15 cellular contexts compared by ENCODE assay signal in genomic region chr2:20506281-20506685, GRCh38. TPM values are rescaled to one million over a fixed set of nuclear protein-coding genes. Genes with fewer than 3 reads are reported as not detected.
DNase-seq lines count a peak whose midpoint lies in the region; ATAC-seq, FAIRE-seq and TF ChIP-seq lines count a peak whose summit lies in the region.
"Had no signal": no experiment of that assay in that cellular context is flagged by ENCODE, and none has a peak within 500 bp of the region (broad histone marks: within the 10 kb centered on the region; RNA-seq: fewer than 3 reads in every experiment).

No MANE protein-coding gene starts in this region.

- DNase-seq in A549 (ENCODE audit: low read depth in 1 of 2, low spot score in 1 of 2) = peak in 1 of 2 experiments; percentile 12
- DNase-seq in HCT116 (ENCODE audit: low read depth, low spot score) = no peak
- DNase-seq in astrocyte of the hippocampus (ENCODE audit: low read depth, low spot score) = peak; percentile 70
- DNase-seq in iPS-NIHi7 (ENCODE audit: extremely low spot score) = peak; percentile 43
- DNase-seq in DMS79 treated with DMSO at 0.1 percent for 48 hours (lab: John Stamatoyannopoulos, UW) = no peak
- DNase-seq in MG63 = no peak
- DNase-seq in C1 segment of cervical spinal cord (lab: John Stamatoyannopoulos, UW) = no peak
- DNase-seq: activated CD4-positive, alpha-beta T cell treated with anti-CD3 and anti-CD28 coated beads for 36 hours; activated gamma-delta T cell; CD4-positive, alpha-beta T cell; effector CD4-positive, alpha-beta T cell; pancreas; SHP77 treated with DMSO at 0.1 percent for 48 hours; transverse colon had no signal

- TF ChIP-seq CTCF in A549 (IDR thresholded peaks at IDR 0.05) = no peak
- TF ChIP-seq CTCF in HCT116 (IDR thresholded peaks at IDR 0.05 in 2 of 3, conservative IDR thresholded peaks at IDR 0.05 in 1 of 3; ENCODE audit: borderline replicate concordance in 1 of 3, insufficient read depth in 1 of 3, low read depth in 2 of 3, low read length in 2 of 3) = no peak

- H3K27ac ChIP-seq in A549 (peak overlapping the region in 1 of 2 experiments; percentile 51; a peak in 4 of 6 replicates), HCT116 (ENCODE audit: low read depth, low read length) (no peak overlapping the region)
- H3K27ac ChIP-seq: pancreas had no signal

- TF ChIP-seq RAD21 in A549 (conservative IDR thresholded peaks at IDR 0.05 in 1 of 2, IDR thresholded peaks at IDR 0.05 in 1 of 2) (no peak), HCT116 (IDR thresholded peaks at IDR 0.05; ENCODE audit: low read depth) (peak; percentile 28; the same call in 1 of the 2 replicates)

- intact Hi-C loops in HCT116 (cut with micrococcal nuclease) = no loop called here

- H3K9me2 ChIP-seq in HCT116 (ENCODE audit: insufficient read depth) = no peaks in the 10 kb centered on the region

- H3K4me2 ChIP-seq in A549 = no peak overlapping the region
- H3K4me2 ChIP-seq in HCT116 (ENCODE audit: low read length) = no peak overlapping the region

- no peak overlapping the region for H3K4me3 ChIP-seq in A549
- H3K4me3 ChIP-seq in HCT116 (replicated peaks in 1 of 2; ENCODE audit: low read depth in 1 of 2, low read length in 2 of 2) = no peak overlapping the region
- H3K4me3 ChIP-seq in MG63 = no peak overlapping the region
- H3K4me3 ChIP-seq: pancreas, transverse colon had no signal

- 62% methylated on average over 2 of the region's 4 CpGs for WGBS in A549 (ENCODE audit: missing lambda C conversion rate)

- BruUV-seq in HCT116 (replicated peaks; lab: Mats Ljungman, UMichigan) = no TSS peak

- H3K27me3 ChIP-seq in HCT116 (ENCODE audit: insufficient read depth, low read length) = no peaks in the 10 kb centered on the region
- no peaks in the 10 kb centered on the region for H3K27me3 ChIP-seq in MG63
- H3K27me3 ChIP-seq: pancreas, transverse colon had no signal

- FAIRE-seq in A549 (lab: Jason Lieb, UNC) = no peak
- FAIRE-seq: pancreas had no signal

- TF ChIP-seq EP300 in A549 (IDR thresholded peaks at IDR 0.05) = no peak

- H3K36me3 ChIP-seq in HCT116 (ENCODE audit: control insufficient read depth in 1 of 2, insufficient read depth in 2 of 2, low read length in 2 of 2) (no peaks in the 10 kb centered on the region), MG63 (no peaks in the 10 kb centered on the region)
- H3K36me3 ChIP-seq: pancreas, transverse colon had no signal

- CTCF ChIA-PET in A549 (lab: Yijun Ruan, JAX) = interaction anchor here (1.0 to 1.9 kb wide), 3 partner anchors 10 to 112 kb away, joined by 3 to 5 read pairs (median 5); no protein-coding TSS in a partner anchor
- CTCF ChIA-PET in HCT116 (lab: Charles Lee) = no interaction called here

- TF ChIP-seq POLR2A in A549 (IDR thresholded peaks at IDR 0.05; ENCODE audit: low read length) = no peak
- TF ChIP-seq POLR2A in HCT116 (IDR thresholded peaks at IDR 0.05; ENCODE audit: borderline replicate concordance, extremely low read depth, insufficient read depth, insufficient read length) = no peak

- POLR2A ChIA-PET in A549 (lab: Yijun Ruan, JAX) (interaction anchor here (0.9 kb wide), 1 partner anchor 59 kb away, joined by 6 read pairs; the partner anchor contains the start of gene RHOB), HCT116 (lab: Charles Lee) (interaction anchor here (1.6 kb wide), 1 partner anchor 59 kb away, joined by 7 read pairs; the partner anchor contains the start of gene RHOB)

- H3K4me1 ChIP-seq in A549 = peaks cover 22% of the 10 kb centered on the region
- peaks cover 11 to 40% of the 10 kb centered on the region in 2 experiments for H3K4me1 ChIP-seq in HCT116 (ENCODE audit: control insufficient read depth in 1 of 2, insufficient read depth in 2 of 2, low read length in 2 of 2)
- H3K4me1 ChIP-seq: pancreas, transverse colon had no signal

- H3K9ac ChIP-seq in HCT116 (ENCODE audit: low read length) = no peak overlapping the region

- H3K9me3 ChIP-seq in A549 (no peaks in the 10 kb centered on the region), HCT116 (ENCODE audit: control insufficient read depth in 1 of 2, insufficient read depth in 1 of 2, low read depth in 1 of 2, low read length in 2 of 2) (no peaks in the 10 kb centered on the region), MG63 (no peaks in the 10 kb centered on the region)
- H3K9me3 ChIP-seq: pancreas, transverse colon had no signal

- RAD21 ChIA-PET in HCT116 (lab: Charles Lee; ENCODE audit: low non-redundant PET in 1 of 2, low total read pairs in 2 of 2, uncharacterized antibody in 2 of 2, unreplicated experiment in 2 of 2) = no interaction called here

- no peak overlapping the region for H2AFZ ChIP-seq in HCT116 (ENCODE audit: low read depth, low read length, poor library complexity, severe bottlenecking)

- ATAC-seq in A549 (peak in 1 of 2 experiments; percentile 45; a peak in 3 of 6 replicates), HCT116 (no peak), GM19397 (IDR thresholded peaks at IDR 0.05; ENCODE audit: unreplicated experiment) (no peak)
- ATAC-seq: pancreas had no signal

- H4K20me1 ChIP-seq in HCT116 (ENCODE audit: insufficient read depth) = no peaks in the 10 kb centered on the region

- H3K79me2 ChIP-seq in HCT116 (ENCODE audit: insufficient read depth, low read length) = no peaks in the 10 kb centered on the region

TF ChIP-seq in A549, 52 proteins besides CTCF, POLR2A, EP300 and RAD21:
- no peak for TF ChIP-seq MAZ (IDR thresholded peaks at IDR 0.05; ENCODE audit: borderline replicate concordance, low read depth, low read length)
- peak; percentile 12; the same call in 1 of the 3 replicates for TF ChIP-seq SMC3 (IDR thresholded peaks at IDR 0.05)
- no peak for TF ChIP-seq RARB (CRISPR knock-in tag; IDR thresholded peaks at IDR 0.05)

TF ChIP-seq in HCT116, 20 proteins besides CTCF, POLR2A, EP300 and RAD21:
- TF ChIP-seq, protein P1, sequence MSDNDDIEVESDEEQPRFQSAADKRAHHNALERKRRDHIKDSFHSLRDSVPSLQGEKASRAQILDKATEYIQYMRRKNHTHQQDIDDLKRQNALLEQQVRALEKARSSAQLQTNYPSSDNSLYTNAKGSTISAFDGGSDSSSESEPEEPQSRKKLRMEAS (IDR thresholded peaks at IDR 0.05) = no peak
- no peak for TF ChIP-seq JUND (IDR thresholded peaks at IDR 0.05)

RNA-seq across cellular contexts. Expression of gene RHOB, which starts 59.4 kb away (rescaled TPM):
- 110 and 157 TPM in 2 replicates for polyA plus RNA-seq in A549 (2011; rRNA removed)
- polyA plus RNA-seq in A549 (2012; cell fraction: cytosol; rRNA removed) = 188 and 248 TPM in 2 replicates
- 254 and 349 TPM in 2 replicates for polyA plus RNA-seq in A549 (2012; cell fraction: nucleus; rRNA removed)
- 84.5 to 99.9 TPM (median 87.1 TPM) in 3 replicates for polyA plus RNA-seq in A549 (2017; fragmentation: RNase III; extraction: RNeasy Plus Mini Kit Qiagen cat#74134 plus additional on column Dnase treatment)
- 40.0 and 55.9 TPM in 2 replicates for polyA minus RNA-seq in A549 (2011; rRNA and poly(A)+ RNA removed)
- 72.9 TPM for total RNA-seq in HCT116 (2021; ENCODE audit: unreplicated experiment)
- 51.9 and 60.4 TPM in 2 replicates for polyA plus RNA-seq in HCT116 (2012)
- total RNA-seq in MG63 (2014; rRNA removed; shearing (Covaris generic); ENCODE audit: low replicate concordance) = 65.2 and 65.4 TPM in 2 replicates

Comparison
In these comparisons a context has a peak if more than half of its experiments do, and no peak if none do; other contexts are left out.
1. DNase-seq: peak in astrocyte of the hippocampus (single experiment) and iPS-NIHi7 (single experiment); none in HCT116 (single experiment), DMS79 treated with DMSO at 0.1 percent for 48 hours (single experiment), MG63 (single experiment) and C1 segment of cervical spinal cord (0 of 14).
2. Of the 6 proteins assayed by ChIP-seq in both A549 and HCT116: peak only in A549: none; only in HCT116: RAD21; in both: none; in neither: 5.